ENCODE assay signal across 9 cellular contexts in genomic region chr10:113539789-113540188, GRCh38. TPM values are rescaled to one million over a fixed set of nuclear protein-coding genes. Genes with fewer than 3 reads are reported as not detected.
DNase-seq lines count a peak whose midpoint lies in the region; ATAC-seq and TF ChIP-seq lines count a peak whose summit lies in the region.
"Had no signal": no experiment of that assay in that cellular context is flagged by ENCODE, and none has a peak within 500 bp of the region (broad histone marks: within the 10 kb centered on the region; RNA-seq: fewer than 3 reads in every experiment).

No MANE protein-coding gene starts in this region.

- TF ChIP-seq CTCF in AG09309 (IDR thresholded peaks at IDR 0.05; ENCODE audit: control insufficient read depth, insufficient read depth, low read depth, low read length, missing control alignments) (no peak), VCaP (conservative IDR thresholded peaks at IDR 0.05) (no peak), omental fat pad (IDR thresholded peaks at IDR 0.05) (no peak)

- peak overlapping the region; percentile 62; the same call in 1 of the 2 replicates for H3K27ac ChIP-seq in VCaP
- H3K27ac ChIP-seq: upper lobe of left lung had no signal

- DNase-seq in AG09309 (ENCODE audit: low read depth) (peak; percentile 14), HuH-7.5 (ENCODE audit: low spot score) (peak; percentile 32), islet precursor cell (peak; percentile 71), omental fat pad (ENCODE audit: low spot score) (no peak), NCI-H1436 treated with DMSO at 0.1 percent for 48 hours (lab: John Stamatoyannopoulos, UW) (no peak)
- no peak for DNase-seq in activated naive CD8-positive, alpha-beta T cell treated with anti-CD3 and anti-CD28 coated beads for 36 hours
- DNase-seq: upper lobe of left lung had no signal

- H3K4me3 ChIP-seq in AG09309 (ENCODE audit: control insufficient read depth, low read depth, low read length): no peak overlapping the region
- H3K4me3 ChIP-seq: upper lobe of left lung had no signal

- no peaks in the 10 kb centered on the region for H3K4me1 Mint-ChIP-seq in activated naive CD8-positive, alpha-beta T cell treated with anti-CD3 and anti-CD28 coated beads for 36 hours

- no peaks in the 10 kb centered on the region for H3K36me3 Mint-ChIP-seq in activated naive CD8-positive, alpha-beta T cell treated with anti-CD3 and anti-CD28 coated beads for 36 hours

- ATAC-seq in omental fat pad (ENCODE audit: low FRiP score) (no peak), HG03135 (IDR thresholded peaks at IDR 0.05; ENCODE audit: unreplicated experiment) (no peak)

- H3K9me3 Mint-ChIP-seq in activated naive CD8-positive, alpha-beta T cell treated with anti-CD3 and anti-CD28 coated beads for 36 hours: no peaks in the 10 kb centered on the region

- H3K27ac Mint-ChIP-seq in activated naive CD8-positive, alpha-beta T cell treated with anti-CD3 and anti-CD28 coated beads for 36 hours: no peak overlapping the region

- no peak overlapping the region for H3K4me3 Mint-ChIP-seq in activated naive CD8-positive, alpha-beta T cell treated with anti-CD3 and anti-CD28 coated beads for 36 hours

- H3K27me3 Mint-ChIP-seq in activated naive CD8-positive, alpha-beta T cell treated with anti-CD3 and anti-CD28 coated beads for 36 hours: peaks cover 14% of the 10 kb centered on the region

RNA-seq across cellular contexts. Expression of gene HABP2, which starts 13.1 kb away (rescaled TPM):
- total RNA-seq in omental fat pad: not detected
- not detected for total RNA-seq in activated naive CD8-positive, alpha-beta T cell treated with anti-CD3 and anti-CD28 coated beads for 36 hours

Comparison
In these comparisons a context has a peak if more than half of its experiments do, and no peak if none do; other contexts are left out.
1. DNase-seq: peak in AG09309 (single experiment), HuH-7.5 (single experiment) and islet precursor cell (single experiment); none in omental fat pad (single experiment), activated naive CD8-positive, alpha-beta T cell treated with anti-CD3 and anti-CD28 coated beads for 36 hours (single experiment) and NCI-H1436 treated with DMSO at 0.1 percent for 48 hours (single experiment).